Comparison of ENCODE assay signal across 16 cellular contexts in the genomic region with DNA sequence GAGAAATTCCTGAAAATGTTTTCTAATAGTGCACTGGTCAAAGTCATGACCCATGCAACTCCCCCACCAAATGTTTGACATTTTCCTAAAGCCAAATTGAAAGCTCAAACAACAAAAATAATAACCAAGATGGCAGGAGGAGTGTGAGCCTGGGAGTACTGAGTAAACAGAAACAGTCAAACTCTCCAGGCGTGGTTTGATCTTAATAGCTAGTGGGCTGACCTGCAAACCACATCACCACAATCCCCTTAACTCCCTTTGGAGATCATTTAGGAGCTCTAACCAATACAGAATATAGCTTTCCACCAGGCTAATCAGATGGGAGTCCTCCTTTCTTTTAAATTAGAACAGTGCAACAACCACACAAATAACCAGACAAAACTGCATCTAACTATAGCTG. TPM values are rescaled to one million over a fixed set of nuclear protein-coding genes. Genes with fewer than 3 reads are reported as not detected.
"Had no signal": no experiment of that assay in that cellular context is flagged by ENCODE, and none has a peak within 500 bp of the region (broad histone marks: within the 10 kb centered on the region; RNA-seq: fewer than 3 reads in every experiment).

No MANE protein-coding gene starts in this region.

- DNase-seq: activated CD4-positive, alpha-beta T cell treated with anti-CD3 and anti-CD28 coated beads, Interleukin-2, amount 50 U/mL, for 4 hours; activated gamma-delta T cell treated with Interleukin-2 at 50 U/mL for 16 hours; activated T-cell treated with anti-CD3 and anti-CD28 coated beads for 4 hours; central memory CD4-positive, alpha-beta T cell; colonic mucosa; glutamatergic neuron; hypothalamus; islet precursor cell; lower lobe of right lung; stimulated activated CD4-positive, alpha-beta T cell treated with anti-CD3 and anti-CD28 coated beads, Interleukin-4, amount 100 ng/mL, for 1 hour; stomach had no signal

- H3K4me1 ChIP-seq: colonic mucosa, lower lobe of right lung, right atrium auricular region, stomach had no signal

- H3K4me3 ChIP-seq: colonic mucosa, lower lobe of right lung, right atrium auricular region, skin epidermis, stomach had no signal

- ATAC-seq: stimulated activated effector memory CD8-positive, alpha-beta T cell treated with anti-CD3 and anti-CD28 coated beads, Interleukin-12 subunit alpha, Interleukin-12 subunit beta, amount 100 ng/mL, for 72 hours had no signal

- H3K27me3 ChIP-seq: brain microvascular endothelial cell, colonic mucosa, right atrium auricular region had no signal

- H3K9me3 ChIP-seq: colonic mucosa, lower lobe of right lung, right atrium auricular region, stomach had no signal

- H3K27ac ChIP-seq: brain microvascular endothelial cell, colonic mucosa, lower lobe of right lung, right atrium auricular region, skin epidermis, stomach had no signal

- H3K36me3 ChIP-seq: brain microvascular endothelial cell, colonic mucosa, lower lobe of right lung, right atrium auricular region, stomach had no signal

RNA-seq across cellular contexts. Expression of gene MEIOC, which starts 19.2 kb away (rescaled TPM):
- total RNA-seq: colonic mucosa, lower lobe of right lung, omental fat pad, stomach had no signal
